ENCODE assay signal across 18 cellular contexts in genomic region chr6:166675736-166676135, GRCh38. TPM values are rescaled to one million over a fixed set of nuclear protein-coding genes. Genes with fewer than 3 reads are reported as not detected.
DNase-seq lines count a peak whose midpoint lies in the region; FAIRE-seq and TF ChIP-seq lines count a peak whose summit lies in the region.
"Had no signal": no experiment of that assay in that cellular context is flagged by ENCODE, and none has a peak within 500 bp of the region (broad histone marks: within the 10 kb centered on the region; RNA-seq: fewer than 3 reads in every experiment).

No MANE protein-coding gene starts in this region.

- peaks cover 3% of the 10 kb centered on the region for H3K27me3 ChIP-seq in bronchial epithelial cell (ENCODE audit: control insufficient read depth, insufficient read depth, low read length)
- peaks cover 22% of the 10 kb centered on the region for H3K27me3 ChIP-seq in mucosa of stomach (ENCODE audit: control insufficient read depth, insufficient read depth, low read length)
- H3K27me3 ChIP-seq in ascending aorta: no peaks in the 10 kb centered on the region

- no peaks in the 10 kb centered on the region for H3K9me3 ChIP-seq in mucosa of stomach (ENCODE audit: control insufficient read depth, low read length)
- no peaks in the 10 kb centered on the region for H3K9me3 ChIP-seq in kidney (ENCODE audit: control insufficient read depth in 1 of 2, low read length in 2 of 2)
- H3K9me3 ChIP-seq in ascending aorta: no peaks in the 10 kb centered on the region

- DNase-seq in DMS53 (lab: John Stamatoyannopoulos, UW) (peak; percentile 83), HuH-7.5 (ENCODE audit: low spot score) (peak; percentile 33), bronchial epithelial cell (ENCODE audit: low read depth) (peak; percentile 79), kidney (no peak), C1 segment of cervical spinal cord (lab: John Stamatoyannopoulos, UW) (no peak), ascending aorta (ENCODE audit: low spot score in 2 of 2) (no peak)
- DNase-seq: CD4-positive, alpha-beta memory T cell; GOT3; IMR-90; MV-4-11; NCI-H1417; NCI-H187 treated with DMSO at 0.1 percent for 48 hours; NCI-H345; NCI-H69; RPMI8226; SW 1271 had no signal

- FAIRE-seq in bronchial epithelial cell (lab: Jason Lieb, UNC) (no peak), kidney (lab: Jason Lieb, UNC) (no peak)
- FAIRE-seq: GM12892 had no signal

- H3K4me3 ChIP-seq in bronchial epithelial cell (ENCODE audit: low read depth, low read length): no peak overlapping the region
- no peak overlapping the region for H3K4me3 ChIP-seq in mucosa of stomach (ENCODE audit: low read length)
- no peak overlapping the region for H3K4me3 ChIP-seq in kidney (ENCODE audit: low read length in 2 of 2)
- H3K4me3 ChIP-seq in ascending aorta: no peak overlapping the region

- intact Hi-C loops in kidney (cut with DNase I) (no loop called here), ascending aorta (cut with DNase I) (no loop called here)

- no peak overlapping the region for H3K27ac ChIP-seq in kidney (ENCODE audit: low read depth in 2 of 2, low read length in 2 of 2)
- H3K27ac ChIP-seq in ascending aorta: no peak overlapping the region

- TF ChIP-seq CTCF in bronchial epithelial cell (IDR thresholded peaks at IDR 0.05; ENCODE audit: insufficient read depth, low read length, severe bottlenecking) (no peak), kidney (IDR thresholded peaks at IDR 0.05; ENCODE audit: borderline replicate concordance, extremely low read depth, insufficient read depth) (no peak), ascending aorta (IDR thresholded peaks at IDR 0.05) (no peak)

- H3K4me1 ChIP-seq in mucosa of stomach (ENCODE audit: control insufficient read depth, insufficient read depth, low read length) (peaks cover 28% of the 10 kb centered on the region), kidney (ENCODE audit: control insufficient read depth in 1 of 2, insufficient read depth in 1 of 2, low read depth in 1 of 2, low read length in 2 of 2) (peaks cover 0 to 2% of the 10 kb centered on the region in 2 donors), ascending aorta (peaks cover 3 to 9% of the 10 kb centered on the region in 2 donors)

- no peaks in the 10 kb centered on the region for H3K36me3 ChIP-seq in bronchial epithelial cell (ENCODE audit: control insufficient read depth, insufficient read depth, low read length)
- no peaks in the 10 kb centered on the region for H3K36me3 ChIP-seq in mucosa of stomach (ENCODE audit: control insufficient read depth, insufficient read depth, low read length)
- no peaks in the 10 kb centered on the region for H3K36me3 ChIP-seq in kidney (ENCODE audit: control insufficient read depth in 1 of 2, insufficient read depth in 2 of 2, low read length in 2 of 2)
- no peaks in the 10 kb centered on the region for H3K36me3 ChIP-seq in ascending aorta

- peak overlapping the region; percentile 33 for H3K9ac ChIP-seq in mucosa of stomach (ENCODE audit: low read length)
- H3K9ac ChIP-seq in kidney (ENCODE audit: low read length in 2 of 2): no peak overlapping the region

RNA-seq across cellular contexts. Expression of gene RPS6KA2, which starts 48.7 kb away (rescaled TPM):
- total RNA-seq in bronchial epithelial cell (42.6 and 44.4 TPM in 2 replicates), kidney (61.2 TPM), ascending aorta (196 TPM)
- polyA plus RNA-seq in kidney (ENCODE audit: insufficient read depth, low read depth, low replicate concordance): 12.3 TPM

Comparison
In these comparisons a context has a peak if more than half of its experiments do, and no peak if none do; other contexts are left out.
1. DNase-seq: peak in DMS53 (single experiment), HuH-7.5 (single experiment) and bronchial epithelial cell (single experiment); none in kidney (single experiment), C1 segment of cervical spinal cord (0 of 14) and ascending aorta (0 of 2).